In the genomic region with DNA sequence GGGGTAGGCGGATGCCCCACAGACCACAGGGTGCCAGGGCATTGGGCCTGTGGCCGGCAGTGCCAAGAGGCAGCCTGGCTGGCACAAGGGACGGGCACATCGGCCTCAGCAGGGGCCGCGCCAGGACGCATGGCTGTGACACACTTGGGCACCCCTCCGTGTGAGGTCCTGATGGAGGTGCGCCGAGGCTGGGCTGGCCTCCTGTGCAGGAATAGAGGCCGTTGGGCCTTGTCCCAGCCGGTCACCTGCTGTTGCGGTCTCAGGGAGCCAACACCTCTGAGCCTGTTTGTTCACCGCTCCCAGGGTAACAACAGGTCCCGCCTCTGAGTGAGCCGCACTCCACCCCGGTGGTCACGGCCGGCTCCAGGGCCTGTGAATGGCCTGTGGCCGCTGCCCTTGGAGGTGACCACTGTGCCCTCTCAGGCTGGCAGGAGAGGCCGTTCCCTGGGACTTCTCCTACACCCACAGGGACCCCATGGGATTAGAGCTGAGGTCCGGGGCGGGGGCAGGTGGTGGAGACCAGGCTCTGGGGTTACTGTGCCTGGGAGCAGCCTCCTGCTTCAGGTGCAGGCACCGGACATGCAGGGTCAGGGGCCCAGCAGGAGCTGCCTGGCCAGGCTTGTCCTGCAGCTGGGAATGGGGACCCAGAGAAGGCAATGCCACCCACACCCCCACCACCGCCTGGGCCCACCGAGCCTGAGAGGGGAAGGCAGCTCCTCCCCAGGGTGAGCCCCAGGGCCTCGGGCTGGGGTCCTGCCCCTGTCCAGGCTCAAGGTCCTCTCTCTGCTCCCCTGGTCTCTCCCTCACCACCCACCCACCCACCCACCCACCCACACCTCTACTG, we compare ENCODE assay signal across 12 cellular contexts. TPM values are rescaled to one million over a fixed set of nuclear protein-coding genes. Genes with fewer than 3 reads are reported as not detected.
DNase-seq lines count a peak whose midpoint lies in the region; ATAC-seq and TF ChIP-seq lines count a peak whose summit lies in the region.
"Had no signal": no experiment of that assay in that cellular context is flagged by ENCODE, and none has a peak within 500 bp of the region (broad histone marks: within the 10 kb centered on the region; RNA-seq: fewer than 3 reads in every experiment).

No MANE protein-coding gene starts in this region.

- H3K4me1 ChIP-seq in HUES64 (ENCODE audit: insufficient read depth, low read length) (peaks cover 41% of the 10 kb centered on the region), lung (ENCODE audit: control insufficient read depth in 2 of 2, insufficient read depth in 2 of 2, low read length in 2 of 2) (peaks cover 0 to 54% of the 10 kb centered on the region in 2 donors)

- peaks cover 76% of the 10 kb centered on the region for H3K4me1 Mint-ChIP-seq in dendritic cell treated with granulocyte-macrophage colony-stimulating factor and Interleukin-4, amounts not matched to agents 40 ng/mL and 50 ng/mL, for 4 days (ENCODE audit: low read depth)

- peak overlapping the region; percentile 90 for H3K27ac ChIP-seq in HUES64 (ENCODE audit: low read depth, low read length)
- H3K27ac ChIP-seq in lung (ENCODE audit: low read depth in 1 of 2, low read length in 1 of 2) = peak overlapping the region in 1 of 2 donors; percentile 90
- peak overlapping the region; percentile 8 for H3K27ac ChIP-seq in substantia nigra (ENCODE audit: low read depth, low read length, poor library complexity, severe bottlenecking)
- H3K27ac ChIP-seq: thoracic aorta had no signal

- H3K4me3 ChIP-seq in HUES64 (ENCODE audit: low read length) (no peak overlapping the region), lung (no peak overlapping the region)
- H3K4me3 ChIP-seq: thoracic aorta had no signal

- H3K36me3 Mint-ChIP-seq in dendritic cell treated with granulocyte-macrophage colony-stimulating factor and Interleukin-4, amounts not matched to agents 40 ng/mL and 50 ng/mL, for 4 days (ENCODE audit: low read depth) = peaks cover 82% of the 10 kb centered on the region

- H3K9me3 Mint-ChIP-seq in dendritic cell treated with granulocyte-macrophage colony-stimulating factor and Interleukin-4, amounts not matched to agents 40 ng/mL and 50 ng/mL, for 4 days = no peaks in the 10 kb centered on the region
- H3K9me3 Mint-ChIP-seq: T-helper 1 cell treated with Interleukin-12 subunit alpha and Interleukin-12 subunit beta and Interleukin-4 antibody, amounts not matched to agents 30 μg/mL and 1 μg/mL, for 36 hours had no signal

- peak overlapping the region; percentile 96 for H3K27ac Mint-ChIP-seq in dendritic cell treated with granulocyte-macrophage colony-stimulating factor and Interleukin-4, amounts not matched to agents 40 ng/mL and 50 ng/mL, for 4 days
- H3K27ac Mint-ChIP-seq: T-helper 1 cell treated with Interleukin-12 subunit alpha and Interleukin-12 subunit beta and Interleukin-4 antibody, amounts not matched to agents 30 μg/mL and 1 μg/mL, for 36 hours had no signal

- ATAC-seq in lung (ENCODE audit: insufficient read depth, low FRiP score) (no peak), GM18505 (IDR thresholded peaks at IDR 0.05; ENCODE audit: unreplicated experiment) (no peak), HG03354 (IDR thresholded peaks at IDR 0.05; ENCODE audit: poor library complexity, severe bottlenecking, unreplicated experiment) (no peak)

- 83% methylated on average over 26 of the region's 27 CpGs for WGBS in HUES64
- WGBS in lung, 2 donors = 66 to 80% methylated on average over 24 to 27 of the region's 27 CpGs

- H3K36me3 ChIP-seq in HUES64 (ENCODE audit: insufficient read depth, low read length) (0 out of 2 replicates have a peak, but pooled peaks cover 6% of the 10 kb centered on the region), lung (ENCODE audit: control insufficient read depth in 2 of 2, insufficient read depth in 2 of 2, low read length in 2 of 2) (peaks cover 8 to 27% of the 10 kb centered on the region in 2 donors)

- peak overlapping the region; percentile 79; the same call in 1 of the 2 replicates for H3K9ac ChIP-seq in HUES64 (ENCODE audit: low read depth, low read length)

- DNase-seq in lung (ENCODE audit: low spot score) (peak; percentile 73), substantia nigra (lab: John Stamatoyannopoulos, UW) (no peak), hypothalamus (lab: John Stamatoyannopoulos, UW) (no peak), SHP77 treated with DMSO at 0.1 percent for 48 hours (lab: John Stamatoyannopoulos, UW) (no peak)
- DNase-seq: NCI-H187; stimulated activated CD4-positive, alpha-beta T cell treated with anti-CD3 and anti-CD28 coated beads, Interleukin-4, amount 100 ng/mL, for 4 hours had no signal

- H3K4me3 Mint-ChIP-seq in dendritic cell treated with granulocyte-macrophage colony-stimulating factor and Interleukin-4, amounts not matched to agents 40 ng/mL and 50 ng/mL, for 4 days = peak overlapping the region; percentile 67

- H3K27me3 ChIP-seq in HUES64 (ENCODE audit: insufficient read depth, low read length) (no peaks in the 10 kb centered on the region), lung (ENCODE audit: control insufficient read depth, insufficient read depth) (no peaks in the 10 kb centered on the region)

- intact Hi-C loops in dendritic cell treated with granulocyte-macrophage colony-stimulating factor and Interleukin-4, amounts not matched to agents 40 ng/mL and 50 ng/mL, for 4 days (cut with micrococcal nuclease) = no loop called here

- no peak for TF ChIP-seq POLR2A in GM18505 (IDR thresholded peaks at IDR 0.05; ENCODE audit: borderline replicate concordance, extremely low read depth, insufficient read depth, insufficient read length)

- H3K9me3 ChIP-seq in HUES64 (ENCODE audit: insufficient read depth, low read depth, low read length) (no peaks in the 10 kb centered on the region), lung (ENCODE audit: control insufficient read depth in 2 of 2, insufficient read depth in 1 of 2, low read length in 1 of 2) (peaks cover 0 to 1% of the 10 kb centered on the region in 2 donors)
- H3K9me3 ChIP-seq: thoracic aorta had no signal

- H3K27me3 Mint-ChIP-seq in dendritic cell treated with granulocyte-macrophage colony-stimulating factor and Interleukin-4, amounts not matched to agents 40 ng/mL and 50 ng/mL, for 4 days = no peaks in the 10 kb centered on the region

- no peak for TF ChIP-seq CTCF in lung (IDR thresholded peaks at IDR 0.05; ENCODE audit: control extremely low read depth, extremely low read depth)

RNA-seq across cellular contexts. Expression of a gene that starts 12.0 kb away (rescaled TPM):
- 3.5 TPM for polyA plus RNA-seq in HUES64 (2013, experiment 1 of 2)
- polyA plus RNA-seq in HUES64 (2013, experiment 2 of 2) = 5.1 TPM
- 10 to 100 TPM; 20.1 to 33.4 TPM for total RNA-seq in lung
- polyA plus RNA-seq in lung = 10 to 100 TPM; 20.1 to 22.1 TPM
